Comparison of ENCODE assay signal across 1 cellular context in the genomic region with DNA sequence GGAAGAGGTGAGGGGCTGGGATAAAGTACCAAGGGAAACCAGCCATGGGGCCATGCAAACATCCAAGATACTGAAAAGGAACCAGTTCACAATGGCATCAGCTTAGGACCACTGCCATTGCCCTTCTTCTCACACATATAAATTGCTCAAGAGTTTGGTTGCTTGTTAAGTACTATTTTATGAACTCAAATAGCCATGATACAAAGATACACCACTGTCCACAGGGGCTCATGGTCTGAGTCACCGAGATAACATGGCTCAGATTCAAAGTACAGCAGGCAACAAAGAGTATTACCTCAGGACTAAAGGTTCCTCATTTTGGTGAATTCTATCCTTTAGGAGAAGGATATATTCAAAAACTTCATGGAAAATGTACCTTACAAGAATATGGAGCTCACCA.
TF ChIP-seq lines count a peak whose summit lies in the region.

No MANE protein-coding gene starts in this region.

TF ChIP-seq in HepG2, 621 proteins besides CTCF, POLR2A, EP300 and RAD21 (continued from another document and continues in another):
- TF ChIP-seq, protein P1, sequence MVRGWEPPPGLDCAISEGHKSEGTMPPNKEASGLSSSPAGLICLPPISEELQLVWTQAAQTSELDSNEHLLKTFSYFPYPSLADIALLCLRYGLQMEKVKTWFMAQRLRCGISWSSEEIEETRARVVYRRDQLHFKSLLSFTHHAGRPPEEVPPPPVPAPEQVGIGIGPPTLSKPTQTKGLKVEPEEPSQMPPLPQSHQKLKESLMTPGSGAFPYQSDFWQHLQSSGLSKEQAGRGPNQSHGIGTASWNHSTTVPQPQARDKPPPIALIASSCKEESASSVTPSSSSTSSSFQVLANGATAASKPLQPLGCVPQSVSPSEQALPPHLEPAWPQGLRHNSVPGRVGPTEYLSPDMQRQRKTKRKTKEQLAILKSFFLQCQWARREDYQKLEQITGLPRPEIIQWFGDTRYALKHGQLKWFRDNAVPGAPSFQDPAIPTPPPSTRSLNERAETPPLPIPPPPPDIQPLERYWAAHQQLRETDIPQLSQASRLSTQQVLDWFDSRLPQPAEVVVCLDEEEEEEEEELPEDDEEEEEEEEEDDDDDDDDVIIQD (CRISPR knock-in tag; IDR thresholded peaks at IDR 0.05; ENCODE audit: low read depth) = peak; percentile 14; the same call in 1 of the 2 replicates
- TF ChIP-seq EHMT2 (IDR thresholded peaks at IDR 0.05; ENCODE audit: borderline replicate concordance, low read depth, low read length) = peak; percentile 68; the same call in 1 of the 2 replicates
- TF ChIP-seq ZNF557 (CRISPR knock-in tag; IDR thresholded peaks at IDR 0.05) = no peak
- no peak for TF ChIP-seq DR1 (CRISPR knock-in tag; IDR thresholded peaks at IDR 0.05)
- TF ChIP-seq SP140L (CRISPR knock-in tag; IDR thresholded peaks at IDR 0.05; ENCODE audit: borderline replicate concordance) = no peak
- TF ChIP-seq, protein P2, sequence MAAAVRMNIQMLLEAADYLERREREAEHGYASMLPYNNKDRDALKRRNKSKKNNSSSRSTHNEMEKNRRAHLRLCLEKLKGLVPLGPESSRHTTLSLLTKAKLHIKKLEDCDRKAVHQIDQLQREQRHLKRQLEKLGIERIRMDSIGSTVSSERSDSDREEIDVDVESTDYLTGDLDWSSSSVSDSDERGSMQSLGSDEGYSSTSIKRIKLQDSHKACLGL (CRISPR knock-in tag; IDR thresholded peaks at IDR 0.05) = no peak
- no peak for TF ChIP-seq U2AF2 (IDR thresholded peaks at IDR 0.05; ENCODE audit: low read depth, low read length)
- no peak for TF ChIP-seq BRD4 (CRISPR knock-in tag; IDR thresholded peaks at IDR 0.05)
- TF ChIP-seq POGZ (CRISPR knock-in tag; IDR thresholded peaks at IDR 0.05) = peak; percentile 16; the same call in 1 of the 2 replicates
- TF ChIP-seq FOSL2 (CRISPR knock-in tag; IDR thresholded peaks at IDR 0.05) = peak; percentile 71
- TF ChIP-seq FIP1L1 (IDR thresholded peaks at IDR 0.05; ENCODE audit: borderline replicate concordance, insufficient read depth, low read depth, low read length) = no peak
- TF ChIP-seq, protein P3, sequence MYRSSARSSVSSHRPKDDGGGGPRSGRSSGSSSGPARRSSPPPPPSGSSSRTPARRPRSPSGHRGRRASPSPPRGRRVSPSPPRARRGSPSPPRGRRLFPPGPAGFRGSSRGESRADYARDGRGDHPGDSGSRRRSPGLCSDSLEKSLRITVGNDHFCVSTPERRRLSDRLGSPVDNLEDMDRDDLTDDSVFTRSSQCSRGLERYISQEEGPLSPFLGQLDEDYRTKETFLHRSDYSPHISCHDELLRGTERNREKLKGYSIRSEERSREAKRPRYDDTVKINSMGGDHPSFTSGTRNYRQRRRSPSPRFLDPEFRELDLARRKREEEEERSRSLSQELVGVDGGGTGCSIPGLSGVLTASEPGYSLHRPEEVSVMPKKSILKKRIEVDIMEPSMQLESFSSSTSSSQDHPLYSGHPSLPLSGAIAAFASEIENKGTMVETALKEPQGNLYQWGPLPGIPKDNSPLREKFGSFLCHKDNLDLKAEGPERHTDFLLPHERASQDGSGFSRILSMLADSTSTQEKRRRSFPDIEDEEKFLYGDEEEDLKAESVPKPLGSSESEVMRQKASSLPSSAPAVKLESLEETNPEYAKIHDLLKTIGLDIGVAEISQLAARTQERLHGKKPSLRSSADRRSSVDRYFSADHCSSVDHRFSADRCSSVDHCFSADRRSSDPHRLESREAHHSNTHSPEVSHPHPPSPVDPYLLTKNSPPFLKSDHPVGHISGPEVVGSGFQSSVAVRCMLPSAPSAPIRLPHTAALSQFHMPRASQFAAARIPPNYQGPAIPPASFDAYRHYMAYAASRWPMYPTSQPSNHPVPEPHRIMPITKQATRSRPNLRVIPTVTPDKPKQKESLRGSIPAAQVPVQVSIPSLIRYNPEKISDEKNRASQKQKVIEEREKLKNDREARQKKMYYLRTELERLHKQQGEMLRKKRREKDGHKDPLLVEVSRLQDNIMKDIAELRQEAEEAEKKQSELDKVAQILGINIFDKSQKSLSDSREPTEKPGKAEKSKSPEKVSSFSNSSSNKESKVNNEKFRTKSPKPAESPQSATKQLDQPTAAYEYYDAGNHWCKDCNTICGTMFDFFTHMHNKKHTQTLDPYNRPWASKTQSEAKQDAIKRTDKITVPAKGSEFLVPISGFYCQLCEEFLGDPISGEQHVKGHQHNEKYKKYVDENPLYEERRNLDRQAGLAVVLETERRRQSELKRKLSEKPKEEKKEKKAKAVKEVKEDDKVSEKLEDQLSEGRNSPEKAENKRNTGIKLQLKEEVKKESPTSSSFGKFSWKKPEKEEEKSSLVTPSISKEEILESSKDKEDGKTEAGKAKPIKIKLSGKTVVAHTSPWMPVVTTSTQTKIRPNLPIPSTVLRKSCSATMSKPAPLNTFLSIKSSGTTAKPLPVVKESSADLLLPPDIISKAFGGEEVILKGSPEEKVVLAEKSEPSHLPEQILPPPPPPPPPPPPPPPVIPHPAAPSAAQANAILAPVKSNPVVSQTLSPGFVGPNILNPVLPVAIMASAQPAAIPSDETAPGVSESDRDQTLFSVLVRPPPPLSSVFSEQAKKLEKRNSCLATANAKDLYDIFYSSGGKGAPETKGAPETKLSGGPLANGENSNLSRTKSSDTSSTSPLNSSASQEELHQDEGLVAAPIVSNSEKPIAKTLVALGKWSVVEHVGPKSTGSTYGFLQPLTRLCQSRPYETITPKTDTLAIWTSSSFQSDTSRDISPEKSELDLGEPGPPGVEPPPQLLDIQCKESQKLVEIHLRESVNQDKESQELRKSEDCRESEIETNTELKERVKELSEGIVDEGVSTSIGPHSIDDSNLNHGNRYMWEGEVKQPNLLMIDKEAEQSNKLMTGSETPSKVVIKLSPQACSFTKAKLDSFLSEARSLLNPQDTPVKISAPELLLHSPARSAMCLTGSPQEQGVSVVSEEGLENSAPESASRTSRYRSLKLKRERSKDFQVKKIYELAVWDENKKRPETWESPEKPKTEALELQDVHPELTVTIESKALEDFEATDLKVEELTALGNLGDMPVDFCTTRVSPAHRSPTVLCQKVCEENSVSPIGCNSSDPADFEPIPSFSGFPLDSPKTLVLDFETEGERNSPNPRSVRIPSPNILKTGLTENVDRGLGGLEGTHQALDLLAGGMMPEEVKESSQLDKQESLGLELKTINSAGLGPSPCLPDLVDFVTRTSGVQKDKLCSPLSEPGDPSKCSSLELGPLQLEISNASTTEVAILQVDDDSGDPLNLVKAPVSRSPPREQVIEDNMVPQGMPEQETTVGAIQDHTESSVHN (CRISPR knock-in tag; IDR thresholded peaks at IDR 0.05) = no peak
- TF ChIP-seq, protein P4, sequence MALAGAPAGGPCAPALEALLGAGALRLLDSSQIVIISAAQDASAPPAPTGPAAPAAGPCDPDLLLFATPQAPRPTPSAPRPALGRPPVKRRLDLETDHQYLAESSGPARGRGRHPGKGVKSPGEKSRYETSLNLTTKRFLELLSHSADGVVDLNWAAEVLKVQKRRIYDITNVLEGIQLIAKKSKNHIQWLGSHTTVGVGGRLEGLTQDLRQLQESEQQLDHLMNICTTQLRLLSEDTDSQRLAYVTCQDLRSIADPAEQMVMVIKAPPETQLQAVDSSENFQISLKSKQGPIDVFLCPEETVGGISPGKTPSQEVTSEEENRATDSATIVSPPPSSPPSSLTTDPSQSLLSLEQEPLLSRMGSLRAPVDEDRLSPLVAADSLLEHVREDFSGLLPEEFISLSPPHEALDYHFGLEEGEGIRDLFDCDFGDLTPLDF (CRISPR knock-in tag; IDR thresholded peaks at IDR 0.05) = no peak
- TF ChIP-seq, protein P5, sequence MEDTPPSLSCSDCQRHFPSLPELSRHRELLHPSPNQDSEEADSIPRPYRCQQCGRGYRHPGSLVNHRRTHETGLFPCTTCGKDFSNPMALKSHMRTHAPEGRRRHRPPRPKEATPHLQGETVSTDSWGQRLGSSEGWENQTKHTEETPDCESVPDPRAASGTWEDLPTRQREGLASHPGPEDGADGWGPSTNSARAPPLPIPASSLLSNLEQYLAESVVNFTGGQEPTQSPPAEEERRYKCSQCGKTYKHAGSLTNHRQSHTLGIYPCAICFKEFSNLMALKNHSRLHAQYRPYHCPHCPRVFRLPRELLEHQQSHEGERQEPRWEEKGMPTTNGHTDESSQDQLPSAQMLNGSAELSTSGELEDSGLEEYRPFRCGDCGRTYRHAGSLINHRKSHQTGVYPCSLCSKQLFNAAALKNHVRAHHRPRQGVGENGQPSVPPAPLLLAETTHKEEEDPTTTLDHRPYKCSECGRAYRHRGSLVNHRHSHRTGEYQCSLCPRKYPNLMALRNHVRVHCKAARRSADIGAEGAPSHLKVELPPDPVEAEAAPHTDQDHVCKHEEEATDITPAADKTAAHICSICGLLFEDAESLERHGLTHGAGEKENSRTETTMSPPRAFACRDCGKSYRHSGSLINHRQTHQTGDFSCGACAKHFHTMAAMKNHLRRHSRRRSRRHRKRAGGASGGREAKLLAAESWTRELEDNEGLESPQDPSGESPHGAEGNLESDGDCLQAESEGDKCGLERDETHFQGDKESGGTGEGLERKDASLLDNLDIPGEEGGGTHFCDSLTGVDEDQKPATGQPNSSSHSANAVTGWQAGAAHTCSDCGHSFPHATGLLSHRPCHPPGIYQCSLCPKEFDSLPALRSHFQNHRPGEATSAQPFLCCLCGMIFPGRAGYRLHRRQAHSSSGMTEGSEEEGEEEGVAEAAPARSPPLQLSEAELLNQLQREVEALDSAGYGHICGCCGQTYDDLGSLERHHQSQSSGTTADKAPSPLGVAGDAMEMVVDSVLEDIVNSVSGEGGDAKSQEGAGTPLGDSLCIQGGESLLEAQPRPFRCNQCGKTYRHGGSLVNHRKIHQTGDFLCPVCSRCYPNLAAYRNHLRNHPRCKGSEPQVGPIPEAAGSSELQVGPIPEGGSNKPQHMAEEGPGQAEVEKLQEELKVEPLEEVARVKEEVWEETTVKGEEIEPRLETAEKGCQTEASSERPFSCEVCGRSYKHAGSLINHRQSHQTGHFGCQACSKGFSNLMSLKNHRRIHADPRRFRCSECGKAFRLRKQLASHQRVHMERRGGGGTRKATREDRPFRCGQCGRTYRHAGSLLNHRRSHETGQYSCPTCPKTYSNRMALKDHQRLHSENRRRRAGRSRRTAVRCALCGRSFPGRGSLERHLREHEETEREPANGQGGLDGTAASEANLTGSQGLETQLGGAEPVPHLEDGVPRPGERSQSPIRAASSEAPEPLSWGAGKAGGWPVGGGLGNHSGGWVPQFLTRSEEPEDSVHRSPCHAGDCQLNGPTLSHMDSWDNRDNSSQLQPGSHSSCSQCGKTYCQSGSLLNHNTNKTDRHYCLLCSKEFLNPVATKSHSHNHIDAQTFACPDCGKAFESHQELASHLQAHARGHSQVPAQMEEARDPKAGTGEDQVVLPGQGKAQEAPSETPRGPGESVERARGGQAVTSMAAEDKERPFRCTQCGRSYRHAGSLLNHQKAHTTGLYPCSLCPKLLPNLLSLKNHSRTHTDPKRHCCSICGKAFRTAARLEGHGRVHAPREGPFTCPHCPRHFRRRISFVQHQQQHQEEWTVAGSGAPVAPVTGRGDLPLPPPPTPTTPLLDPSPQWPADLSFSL (CRISPR knock-in tag; IDR thresholded peaks at IDR 0.05) = no peak
- TF ChIP-seq, protein P6, sequence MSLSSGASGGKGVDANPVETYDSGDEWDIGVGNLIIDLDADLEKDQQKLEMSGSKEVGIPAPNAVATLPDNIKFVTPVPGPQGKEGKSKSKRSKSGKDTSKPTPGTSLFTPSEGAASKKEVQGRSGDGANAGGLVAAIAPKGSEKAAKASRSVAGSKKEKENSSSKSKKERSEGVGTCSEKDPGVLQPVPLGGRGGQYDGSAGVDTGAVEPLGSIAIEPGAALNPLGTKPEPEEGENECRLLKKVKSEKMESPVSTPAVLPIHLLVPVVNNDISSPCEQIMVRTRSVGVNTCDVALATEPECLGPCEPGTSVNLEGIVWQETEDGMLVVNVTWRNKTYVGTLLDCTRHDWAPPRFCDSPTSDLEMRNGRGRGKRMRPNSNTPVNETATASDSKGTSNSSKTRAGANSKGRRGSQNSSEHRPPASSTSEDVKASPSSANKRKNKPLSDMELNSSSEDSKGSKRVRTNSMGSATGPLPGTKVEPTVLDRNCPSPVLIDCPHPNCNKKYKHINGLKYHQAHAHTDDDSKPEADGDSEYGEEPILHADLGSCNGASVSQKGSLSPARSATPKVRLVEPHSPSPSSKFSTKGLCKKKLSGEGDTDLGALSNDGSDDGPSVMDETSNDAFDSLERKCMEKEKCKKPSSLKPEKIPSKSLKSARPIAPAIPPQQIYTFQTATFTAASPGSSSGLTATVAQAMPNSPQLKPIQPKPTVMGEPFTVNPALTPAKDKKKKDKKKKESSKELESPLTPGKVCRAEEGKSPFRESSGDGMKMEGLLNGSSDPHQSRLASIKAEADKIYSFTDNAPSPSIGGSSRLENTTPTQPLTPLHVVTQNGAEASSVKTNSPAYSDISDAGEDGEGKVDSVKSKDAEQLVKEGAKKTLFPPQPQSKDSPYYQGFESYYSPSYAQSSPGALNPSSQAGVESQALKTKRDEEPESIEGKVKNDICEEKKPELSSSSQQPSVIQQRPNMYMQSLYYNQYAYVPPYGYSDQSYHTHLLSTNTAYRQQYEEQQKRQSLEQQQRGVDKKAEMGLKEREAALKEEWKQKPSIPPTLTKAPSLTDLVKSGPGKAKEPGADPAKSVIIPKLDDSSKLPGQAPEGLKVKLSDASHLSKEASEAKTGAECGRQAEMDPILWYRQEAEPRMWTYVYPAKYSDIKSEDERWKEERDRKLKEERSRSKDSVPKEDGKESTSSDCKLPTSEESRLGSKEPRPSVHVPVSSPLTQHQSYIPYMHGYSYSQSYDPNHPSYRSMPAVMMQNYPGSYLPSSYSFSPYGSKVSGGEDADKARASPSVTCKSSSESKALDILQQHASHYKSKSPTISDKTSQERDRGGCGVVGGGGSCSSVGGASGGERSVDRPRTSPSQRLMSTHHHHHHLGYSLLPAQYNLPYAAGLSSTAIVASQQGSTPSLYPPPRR (CRISPR knock-in tag; IDR thresholded peaks at IDR 0.05; ENCODE audit: borderline replicate concordance) = no peak
- no peak for TF ChIP-seq SALL1 (CRISPR knock-in tag; IDR thresholded peaks at IDR 0.05)
- no peak for TF ChIP-seq SP1 (IDR thresholded peaks at IDR 0.05)
- TF ChIP-seq SP1 (CRISPR knock-in tag; IDR thresholded peaks at IDR 0.05) = no peak
- no peak for TF ChIP-seq SRSF4 (IDR thresholded peaks at IDR 0.05; ENCODE audit: low read depth, low read length, poor library complexity, severe bottlenecking)
- no peak for TF ChIP-seq RNF2 (conservative IDR thresholded peaks at IDR 0.05; ENCODE audit: low read depth)
- TF ChIP-seq, protein P7, sequence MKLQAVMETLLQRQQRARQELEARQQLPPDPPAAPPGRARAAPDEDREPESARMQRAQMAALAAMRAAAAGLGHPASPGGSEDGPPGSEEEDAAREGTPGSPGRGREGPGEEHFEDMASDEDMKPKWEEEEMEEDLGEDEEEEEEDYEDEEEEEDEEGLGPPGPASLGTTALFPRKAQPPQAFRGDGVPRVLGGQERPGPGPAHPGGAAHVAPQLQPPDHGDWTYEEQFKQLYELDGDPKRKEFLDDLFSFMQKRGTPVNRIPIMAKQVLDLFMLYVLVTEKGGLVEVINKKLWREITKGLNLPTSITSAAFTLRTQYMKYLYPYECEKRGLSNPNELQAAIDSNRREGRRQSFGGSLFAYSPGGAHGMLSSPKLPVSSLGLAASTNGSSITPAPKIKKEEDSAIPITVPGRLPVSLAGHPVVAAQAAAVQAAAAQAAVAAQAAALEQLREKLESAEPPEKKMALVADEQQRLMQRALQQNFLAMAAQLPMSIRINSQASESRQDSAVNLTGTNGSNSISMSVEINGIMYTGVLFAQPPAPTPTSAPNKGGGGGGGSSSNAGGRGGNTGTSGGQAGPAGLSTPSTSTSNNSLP (IDR thresholded peaks at IDR 0.05; ENCODE audit: low read depth, low read length) = peak; percentile 61; the same call in 1 of the 2 replicates
- TF ChIP-seq CEBPB (IDR thresholded peaks at IDR 0.05; ENCODE audit: borderline replicate concordance, low read depth, low read length) = peak; percentile 14; the same call in 1 of the 2 replicates
- peak; percentile 40 for TF ChIP-seq HNF4A (CRISPR knock-in tag; IDR thresholded peaks at IDR 0.05)
- TF ChIP-seq ZFP37 (CRISPR knock-in tag; IDR thresholded peaks at IDR 0.05; ENCODE audit: borderline replicate concordance) = no peak
- TF ChIP-seq ZNF746 (CRISPR knock-in tag; IDR thresholded peaks at IDR 0.05) = no peak
- peak; percentile 46 for TF ChIP-seq CEBPG (CRISPR knock-in tag; IDR thresholded peaks at IDR 0.05)
- 0 out of 2 replicates have a peak, but pooled peaks have one; percentile 50 for TF ChIP-seq ZNF644 (CRISPR knock-in tag; IDR thresholded peaks at IDR 0.05; ENCODE audit: low read depth)
- TF ChIP-seq ZNF781 (CRISPR knock-in tag; IDR thresholded peaks at IDR 0.05; ENCODE audit: borderline replicate concordance, not compliant biosample characterization) = no peak
